19 cellular contexts compared by ENCODE assay signal in the genomic region with DNA sequence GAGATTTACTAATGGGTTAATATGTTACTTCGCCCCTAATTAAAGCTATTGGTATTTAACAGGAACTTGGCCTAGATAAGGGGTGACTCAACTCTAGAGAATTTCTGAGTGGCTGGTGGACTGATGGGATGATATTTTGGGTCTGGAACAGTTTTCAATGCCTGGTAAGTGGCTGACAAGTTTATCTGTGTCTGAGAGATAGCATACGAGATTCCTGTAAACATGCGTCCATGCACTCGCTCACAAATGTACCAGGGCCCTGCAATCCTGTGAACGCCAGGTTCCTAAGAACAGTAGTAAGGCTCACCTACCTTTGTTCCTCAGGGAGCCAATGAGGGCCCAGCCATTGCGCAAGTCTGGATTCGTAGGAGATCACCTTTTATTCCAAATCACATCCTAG.
DNase-seq lines count a peak whose midpoint lies in the region; ATAC-seq and TF ChIP-seq lines count a peak whose summit lies in the region.
"Had no signal": no experiment of that assay in that cellular context is flagged by ENCODE, and none has a peak within 500 bp of the region (broad histone marks: within the 10 kb centered on the region; RNA-seq: fewer than 3 reads in every experiment).

No MANE protein-coding gene starts in this region.

- H3K27me3 Mint-ChIP-seq in MCF 10A (ENCODE audit: insufficient read depth, unreplicated experiment) = no peaks in the 10 kb centered on the region
- H3K27me3 Mint-ChIP-seq: CD4-positive, alpha-beta memory T cell had no signal

- DNase-seq in A673 (ENCODE audit: low spot score) (peak; percentile 6), PC-3 (peak; percentile 56), fibroblast of pulmonary artery (ENCODE audit: low read depth) (peak; percentile 51), kidney epithelial cell (ENCODE audit: low read depth) (peak; percentile 63), cortex of kidney (lab: John Stamatoyannopoulos, UW) (no peak), MCF 10A (ENCODE audit: unreplicated experiment) (no peak), H4 (ENCODE audit: low spot score) (no peak), mesenteric fat pad (ENCODE audit: low spot score) (no peak)
- DNase-seq: activated CD4-positive, alpha-beta T cell treated with anti-CD3 and anti-CD28 coated beads, Interleukin-2, amount 50 U/mL, for 48 hours; activated naive CD4-positive, alpha-beta T cell; CD4-positive, alpha-beta memory T cell; NCI-H187 treated with DMSO at 0.1 percent for 48 hours; NCI-H345; right lobe of liver; stimulated activated naive CD4-positive, alpha-beta T cell treated with Interleukin-2 at 50 U/mL for 16 hours had no signal

- POLR2A ChIA-PET in A673 (lab: Charles Lee; ENCODE audit: low non-redundant PET) = no interaction called here
- POLR2A ChIA-PET in PC-3 (lab: Charles Lee; ENCODE audit: unreplicated experiment) = no interaction called here
- POLR2A ChIA-PET in MCF 10A (lab: Yijun Ruan, JAX) = interaction anchor here (0.6 to 1.4 kb wide), 2 partner anchors 20 to 143 kb away, joined by 3 to 4 read pairs; no protein-coding TSS in a partner anchor

- no peaks in the 10 kb centered on the region for H4K20me1 ChIP-seq in PC-3 (ENCODE audit: low read length)

- TF ChIP-seq CTCF in A673 (conservative IDR thresholded peaks at IDR 0.05; ENCODE audit: low read depth, low read length) (no peak), PC-3 (conservative IDR thresholded peaks at IDR 0.05; ENCODE audit: low read depth, low read length) (no peak), fibroblast of pulmonary artery (IDR thresholded peaks at IDR 0.05; ENCODE audit: low read length, missing control alignments) (no peak), kidney epithelial cell (IDR thresholded peaks at IDR 0.05; ENCODE audit: insufficient read depth, low read length, poor library complexity, severe bottlenecking) (no peak), MCF 10A (IDR thresholded peaks at IDR 0.05; ENCODE audit: unreplicated experiment) (no peak)

- H3K79me2 ChIP-seq in PC-3 (ENCODE audit: low read length) = no peaks in the 10 kb centered on the region

- H3K4me2 ChIP-seq in PC-3 (ENCODE audit: low read length) = no peak overlapping the region

- no peak overlapping the region for H3K4me3 Mint-ChIP-seq in MCF 10A (ENCODE audit: unreplicated experiment)
- H3K4me3 Mint-ChIP-seq: CD4-positive, alpha-beta memory T cell; T-helper 1 cell treated with Interleukin-12 subunit alpha and Interleukin-12 subunit beta and Interleukin-4 antibody, amounts not matched to agents 30 μg/mL and 1 μg/mL, for 36 hours had no signal

- no peaks in the 10 kb centered on the region for H3K9me3 Mint-ChIP-seq in MCF 10A (ENCODE audit: unreplicated experiment)

- intact Hi-C loops in A673 (cut with micrococcal nuclease; ENCODE audit: unreplicated experiment) = no loop called here
- intact Hi-C loops in PC-3 (cut with micrococcal nuclease) = no loop called here
- intact Hi-C loops in MCF 10A (cut with micrococcal nuclease) = no loop called here

- peak; percentile 41 for ATAC-seq in PC-3
- ATAC-seq: right lobe of liver had no signal

- H2AFZ ChIP-seq in PC-3 (ENCODE audit: low read length) = no peak overlapping the region

- peaks cover 3% of the 10 kb centered on the region for H3K4me1 Mint-ChIP-seq in MCF 10A (ENCODE audit: insufficient read depth, unreplicated experiment)
- H3K4me1 Mint-ChIP-seq: CD4-positive, alpha-beta memory T cell had no signal

- H3K9me3 ChIP-seq in A673 (ENCODE audit: low read depth, low read length, poor library complexity, severe bottlenecking) = no peaks in the 10 kb centered on the region
- H3K9me3 ChIP-seq in PC-3 (ENCODE audit: low read length) = no peaks in the 10 kb centered on the region
- H3K9me3 ChIP-seq: right lobe of liver had no signal

- BruUV-seq in A673 (replicated peaks; lab: Mats Ljungman, UMichigan) = no TSS peak
- no TSS peak for BruUV-seq in PC-3 (replicated peaks; lab: Mats Ljungman, UMichigan)
- no TSS peak for BruUV-seq in MCF 10A (replicated peaks; lab: Mats Ljungman, UMichigan)

- no peaks in the 10 kb centered on the region for H3K36me3 Mint-ChIP-seq in MCF 10A (ENCODE audit: insufficient read depth, unreplicated experiment)
- H3K36me3 Mint-ChIP-seq: CD4-positive, alpha-beta memory T cell had no signal

- H3K27me3 ChIP-seq in A673 (replicated peaks; ENCODE audit: insufficient read depth, low read depth, low read length, poor library complexity) (no peaks in the 10 kb centered on the region), PC-3 (ENCODE audit: low read length) (no peaks in the 10 kb centered on the region), kidney epithelial cell (ENCODE audit: control insufficient read depth, insufficient read depth, low read length) (no peaks in the 10 kb centered on the region)
- H3K27me3 ChIP-seq: right lobe of liver, tibial nerve had no signal

- CTCF ChIA-PET in A673 (lab: Charles Lee) = no interaction called here
- CTCF ChIA-PET in PC-3 (lab: Charles Lee) = no interaction called here
- CTCF ChIA-PET in MCF 10A (lab: Yijun Ruan, JAX) = interaction anchor here (0.8 kb wide), 1 partner anchor 93 kb away, joined by 4 read pairs; no protein-coding TSS in a partner anchor

- no peaks in the 10 kb centered on the region for H3K9me2 ChIP-seq in PC-3 (replicated peaks; ENCODE audit: low read length)

- H3K4me1 ChIP-seq in A673 (ENCODE audit: insufficient read depth, low read length, poor library complexity, severe bottlenecking) (no peaks in the 10 kb centered on the region), PC-3 (ENCODE audit: insufficient read depth, low read length) (peaks cover 16% of the 10 kb centered on the region)
- H3K4me1 ChIP-seq: right lobe of liver, tibial nerve had no signal

- H3K27ac Mint-ChIP-seq in MCF 10A (ENCODE audit: low read depth, unreplicated experiment) = no peak overlapping the region
- H3K27ac Mint-ChIP-seq: CD4-positive, alpha-beta memory T cell; T-helper 1 cell treated with Interleukin-12 subunit alpha and Interleukin-12 subunit beta and Interleukin-4 antibody, amounts not matched to agents 30 μg/mL and 1 μg/mL, for 36 hours had no signal

- H3K9ac ChIP-seq in PC-3 (ENCODE audit: low read length) = no peak overlapping the region

- H3K36me3 ChIP-seq in A673 (ENCODE audit: insufficient read depth, low read length, poor library complexity, severe bottlenecking) = no peaks in the 10 kb centered on the region
- H3K36me3 ChIP-seq in PC-3 (ENCODE audit: low read depth, low read length) = no peaks in the 10 kb centered on the region
- H3K36me3 ChIP-seq in kidney epithelial cell (ENCODE audit: control insufficient read depth, insufficient read depth, low read length) = no peaks in the 10 kb centered on the region
- H3K36me3 ChIP-seq: right lobe of liver, tibial nerve had no signal

- H3F3A ChIP-seq in PC-3 (ENCODE audit: low read length, unreplicated experiment) = no peaks in the 10 kb centered on the region

- H3K27ac ChIP-seq in A673 (ENCODE audit: low read depth, low read length, poor library complexity, severe bottlenecking) (no peak overlapping the region), PC-3 (ENCODE audit: low read length) (no peak overlapping the region)
- H3K27ac ChIP-seq: coronary artery, right lobe of liver, tibial nerve, VCaP had no signal

- no peak overlapping the region for H3K4me3 ChIP-seq in A673 (ENCODE audit: low read depth, low read length, poor library complexity, severe bottlenecking)
- no peak overlapping the region for H3K4me3 ChIP-seq in PC-3 (ENCODE audit: low read length)
- H3K4me3 ChIP-seq in fibroblast of pulmonary artery (replicated peaks; ENCODE audit: low read depth, low read length) = no peak overlapping the region
- no peak overlapping the region for H3K4me3 ChIP-seq in kidney epithelial cell (ENCODE audit: low read depth, low read length)
- H3K4me3 ChIP-seq: coronary artery, right lobe of liver, tibial nerve had no signal

Comparison
In these comparisons a context has a peak if more than half of its experiments do, and no peak if none do; other contexts are left out.
1. DNase-seq: peak in A673 (single experiment), PC-3 (single experiment), fibroblast of pulmonary artery (single experiment) and kidney epithelial cell (single experiment); none in cortex of kidney (single experiment), MCF 10A (single experiment), H4 (single experiment) and mesenteric fat pad (single experiment).